1 cellular context compared by ENCODE assay signal in the genomic region with DNA sequence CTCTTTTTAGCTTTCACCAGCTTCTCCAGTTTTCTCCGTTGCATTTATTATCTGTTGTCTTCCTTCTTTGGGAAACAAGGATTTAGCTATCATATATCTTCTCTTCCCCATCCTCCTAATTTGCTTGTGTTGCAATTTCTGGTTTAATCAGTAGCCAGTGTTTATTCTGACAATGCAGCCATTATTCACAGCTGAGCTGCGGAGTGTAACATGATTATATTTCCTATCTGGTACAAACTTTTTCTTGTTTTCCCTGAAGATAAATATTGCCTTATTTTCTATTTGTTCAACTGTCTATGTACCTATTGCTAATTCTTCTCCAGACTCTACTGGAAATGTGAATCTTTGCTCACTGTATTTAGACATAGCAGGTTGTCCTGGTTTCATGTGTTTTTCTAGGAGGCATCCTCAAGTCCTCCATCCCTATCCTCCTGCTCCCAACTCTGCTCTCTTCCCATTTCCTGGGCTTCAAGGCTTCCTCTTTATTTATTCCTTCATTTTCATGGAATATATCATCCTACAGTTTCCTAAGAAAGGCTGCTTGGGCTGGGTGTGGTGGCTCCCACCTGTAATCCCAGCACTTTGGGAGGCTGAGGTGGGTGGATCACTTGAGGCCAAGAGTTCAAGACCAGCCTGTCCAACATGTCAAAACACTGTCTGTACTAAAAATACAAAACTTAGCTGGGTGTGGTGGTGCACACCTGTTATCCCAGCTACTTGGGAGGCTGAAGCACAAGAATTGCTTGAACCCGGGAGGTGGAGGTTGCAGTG.
TF ChIP-seq lines count a peak whose summit lies in the region.

No MANE protein-coding gene starts in this region.

TF ChIP-seq in HepG2, 621 proteins besides CTCF, POLR2A, EP300 and RAD21 (continued from another document and continues in another):
- TF ChIP-seq, protein P1, sequence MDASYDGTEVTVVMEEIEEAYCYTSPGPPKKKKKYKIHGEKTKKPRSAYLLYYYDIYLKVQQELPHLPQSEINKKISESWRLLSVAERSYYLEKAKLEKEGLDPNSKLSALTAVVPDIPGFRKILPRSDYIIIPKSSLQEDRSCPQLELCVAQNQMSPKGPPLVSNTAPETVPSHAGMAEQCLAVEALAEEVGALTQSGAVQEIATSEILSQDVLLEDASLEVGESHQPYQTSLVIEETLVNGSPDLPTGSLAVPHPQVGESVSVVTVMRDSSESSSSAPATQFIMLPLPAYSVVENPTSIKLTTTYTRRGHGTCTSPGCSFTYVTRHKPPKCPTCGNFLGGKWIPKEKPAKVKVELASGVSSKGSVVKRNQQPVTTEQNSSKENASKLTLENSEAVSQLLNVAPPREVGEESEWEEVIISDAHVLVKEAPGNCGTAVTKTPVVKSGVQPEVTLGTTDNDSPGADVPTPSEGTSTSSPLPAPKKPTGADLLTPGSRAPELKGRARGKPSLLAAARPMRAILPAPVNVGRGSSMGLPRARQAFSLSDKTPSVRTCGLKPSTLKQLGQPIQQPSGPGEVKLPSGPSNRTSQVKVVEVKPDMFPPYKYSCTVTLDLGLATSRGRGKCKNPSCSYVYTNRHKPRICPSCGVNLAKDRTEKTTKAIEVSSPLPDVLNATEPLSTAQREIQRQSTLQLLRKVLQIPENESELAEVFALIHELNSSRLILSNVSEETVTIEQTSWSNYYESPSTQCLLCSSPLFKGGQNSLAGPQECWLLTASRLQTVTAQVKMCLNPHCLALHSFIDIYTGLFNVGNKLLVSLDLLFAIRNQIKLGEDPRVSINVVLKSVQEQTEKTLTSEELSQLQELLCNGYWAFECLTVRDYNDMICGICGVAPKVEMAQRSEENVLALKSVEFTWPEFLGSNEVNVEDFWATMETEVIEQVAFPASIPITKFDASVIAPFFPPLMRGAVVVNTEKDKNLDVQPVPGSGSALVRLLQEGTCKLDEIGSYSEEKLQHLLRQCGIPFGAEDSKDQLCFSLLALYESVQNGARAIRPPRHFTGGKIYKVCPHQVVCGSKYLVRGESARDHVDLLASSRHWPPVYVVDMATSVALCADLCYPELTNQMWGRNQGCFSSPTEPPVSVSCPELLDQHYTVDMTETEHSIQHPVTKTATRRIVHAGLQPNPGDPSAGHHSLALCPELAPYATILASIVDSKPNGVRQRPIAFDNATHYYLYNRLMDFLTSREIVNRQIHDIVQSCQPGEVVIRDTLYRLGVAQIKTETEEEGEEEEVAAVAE (CRISPR knock-in tag; IDR thresholded peaks at IDR 0.05; ENCODE audit: borderline replicate concordance): no peak; the same call in 1 of the 2 replicates
- no peak for TF ChIP-seq ZBTB7A (CRISPR knock-in tag; IDR thresholded peaks at IDR 0.05)
- TF ChIP-seq ZNF143 (CRISPR knock-in tag; IDR thresholded peaks at IDR 0.05): no peak
- no peak for TF ChIP-seq ZNF674 (CRISPR knock-in tag; IDR thresholded peaks at IDR 0.05; ENCODE audit: low read depth)
- no peak for TF ChIP-seq NBN (conservative IDR thresholded peaks at IDR 0.05)
- TF ChIP-seq CBFB (CRISPR knock-in tag; IDR thresholded peaks at IDR 0.05): no peak
- TF ChIP-seq RFX3 (CRISPR knock-in tag; IDR thresholded peaks at IDR 0.05): no peak
- peak; percentile 97 for TF ChIP-seq FOXA3 (CRISPR knock-in tag; IDR thresholded peaks at IDR 0.05)
- peak; percentile 80; the same call in 1 of the 2 replicates for TF ChIP-seq GFI1 (CRISPR knock-in tag; IDR thresholded peaks at IDR 0.05; ENCODE audit: borderline replicate concordance)
- no peak for TF ChIP-seq ZNF337 (CRISPR knock-in tag; IDR thresholded peaks at IDR 0.05; ENCODE audit: borderline replicate concordance, low read depth)
- no peak for TF ChIP-seq CENPX (CRISPR knock-in tag; IDR thresholded peaks at IDR 0.05)
- TF ChIP-seq, protein P2, sequence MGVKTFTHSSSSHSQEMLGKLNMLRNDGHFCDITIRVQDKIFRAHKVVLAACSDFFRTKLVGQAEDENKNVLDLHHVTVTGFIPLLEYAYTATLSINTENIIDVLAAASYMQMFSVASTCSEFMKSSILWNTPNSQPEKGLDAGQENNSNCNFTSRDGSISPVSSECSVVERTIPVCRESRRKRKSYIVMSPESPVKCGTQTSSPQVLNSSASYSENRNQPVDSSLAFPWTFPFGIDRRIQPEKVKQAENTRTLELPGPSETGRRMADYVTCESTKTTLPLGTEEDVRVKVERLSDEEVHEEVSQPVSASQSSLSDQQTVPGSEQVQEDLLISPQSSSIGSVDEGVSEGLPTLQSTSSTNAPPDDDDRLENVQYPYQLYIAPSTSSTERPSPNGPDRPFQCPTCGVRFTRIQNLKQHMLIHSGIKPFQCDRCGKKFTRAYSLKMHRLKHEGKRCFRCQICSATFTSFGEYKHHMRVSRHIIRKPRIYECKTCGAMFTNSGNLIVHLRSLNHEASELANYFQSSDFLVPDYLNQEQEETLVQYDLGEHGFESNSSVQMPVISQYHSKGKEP (CRISPR knock-in tag; IDR thresholded peaks at IDR 0.05): no peak
- no peak for TF ChIP-seq ATM (IDR thresholded peaks at IDR 0.05; ENCODE audit: borderline replicate concordance)
- 0 out of 2 replicates have a peak, but pooled peaks have one; percentile 6 for TF ChIP-seq ZFX (CRISPR knock-in tag; IDR thresholded peaks at IDR 0.05; ENCODE audit: low read depth)
- TF ChIP-seq, protein P3, sequence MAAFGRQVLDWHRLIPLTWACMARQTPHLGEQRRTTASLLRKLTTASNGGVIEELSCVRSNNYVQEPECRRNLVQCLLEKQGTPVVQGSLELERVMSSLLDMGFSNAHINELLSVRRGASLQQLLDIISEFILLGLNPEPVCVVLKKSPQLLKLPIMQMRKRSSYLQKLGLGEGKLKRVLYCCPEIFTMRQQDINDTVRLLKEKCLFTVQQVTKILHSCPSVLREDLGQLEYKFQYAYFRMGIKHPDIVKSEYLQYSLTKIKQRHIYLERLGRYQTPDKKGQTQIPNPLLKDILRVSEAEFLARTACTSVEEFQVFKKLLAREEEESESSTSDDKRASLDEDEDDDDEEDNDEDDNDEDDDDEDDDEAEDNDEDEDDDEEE (CRISPR knock-in tag; IDR thresholded peaks at IDR 0.05): no peak
- TF ChIP-seq SMARCC2 (IDR thresholded peaks at IDR 0.05): no peak
- TF ChIP-seq ZFAT (CRISPR knock-in tag; conservative IDR thresholded peaks at IDR 0.05): no peak
- TF ChIP-seq, protein P4, sequence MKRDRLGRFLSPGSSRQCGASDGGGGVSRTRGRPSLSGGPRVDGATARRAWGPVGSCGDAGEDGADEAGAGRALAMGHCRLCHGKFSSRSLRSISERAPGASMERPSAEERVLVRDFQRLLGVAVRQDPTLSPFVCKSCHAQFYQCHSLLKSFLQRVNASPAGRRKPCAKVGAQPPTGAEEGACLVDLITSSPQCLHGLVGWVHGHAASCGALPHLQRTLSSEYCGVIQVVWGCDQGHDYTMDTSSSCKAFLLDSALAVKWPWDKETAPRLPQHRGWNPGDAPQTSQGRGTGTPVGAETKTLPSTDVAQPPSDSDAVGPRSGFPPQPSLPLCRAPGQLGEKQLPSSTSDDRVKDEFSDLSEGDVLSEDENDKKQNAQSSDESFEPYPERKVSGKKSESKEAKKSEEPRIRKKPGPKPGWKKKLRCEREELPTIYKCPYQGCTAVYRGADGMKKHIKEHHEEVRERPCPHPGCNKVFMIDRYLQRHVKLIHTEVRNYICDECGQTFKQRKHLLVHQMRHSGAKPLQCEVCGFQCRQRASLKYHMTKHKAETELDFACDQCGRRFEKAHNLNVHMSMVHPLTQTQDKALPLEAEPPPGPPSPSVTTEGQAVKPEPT (CRISPR knock-in tag; IDR thresholded peaks at IDR 0.05; ENCODE audit: low read depth): no peak
- no peak for TF ChIP-seq EEA1 (CRISPR knock-in tag; IDR thresholded peaks at IDR 0.05; ENCODE audit: borderline replicate concordance)
- TF ChIP-seq FOXK2 (IDR thresholded peaks at IDR 0.05): peak; percentile 93
- no peak for TF ChIP-seq ZNF850 (CRISPR knock-in tag; conservative IDR thresholded peaks at IDR 0.05)
- TF ChIP-seq ZKSCAN8 (CRISPR knock-in tag; IDR thresholded peaks at IDR 0.05; ENCODE audit: borderline replicate concordance): no peak; the same call in 1 of the 2 replicates
- peak; percentile 89 for TF ChIP-seq ZMYM2 (CRISPR knock-in tag; IDR thresholded peaks at IDR 0.05)
- TF ChIP-seq, protein P5, sequence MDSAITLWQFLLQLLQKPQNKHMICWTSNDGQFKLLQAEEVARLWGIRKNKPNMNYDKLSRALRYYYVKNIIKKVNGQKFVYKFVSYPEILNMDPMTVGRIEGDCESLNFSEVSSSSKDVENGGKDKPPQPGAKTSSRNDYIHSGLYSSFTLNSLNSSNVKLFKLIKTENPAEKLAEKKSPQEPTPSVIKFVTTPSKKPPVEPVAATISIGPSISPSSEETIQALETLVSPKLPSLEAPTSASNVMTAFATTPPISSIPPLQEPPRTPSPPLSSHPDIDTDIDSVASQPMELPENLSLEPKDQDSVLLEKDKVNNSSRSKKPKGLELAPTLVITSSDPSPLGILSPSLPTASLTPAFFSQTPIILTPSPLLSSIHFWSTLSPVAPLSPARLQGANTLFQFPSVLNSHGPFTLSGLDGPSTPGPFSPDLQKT (CRISPR knock-in tag; IDR thresholded peaks at IDR 0.05; ENCODE audit: borderline replicate concordance): no peak
- TF ChIP-seq MZF1 (CRISPR knock-in tag; IDR thresholded peaks at IDR 0.05; ENCODE audit: borderline replicate concordance): no peak
- TF ChIP-seq NCOA5 (CRISPR knock-in tag; IDR thresholded peaks at IDR 0.05): no peak
- no peak for TF ChIP-seq SIN3A (IDR thresholded peaks at IDR 0.05; ENCODE audit: borderline replicate concordance, low read depth, low read length)
- TF ChIP-seq MTF2 (CRISPR knock-in tag; IDR thresholded peaks at IDR 0.05; ENCODE audit: borderline replicate concordance): no peak
- TF ChIP-seq, protein P6, sequence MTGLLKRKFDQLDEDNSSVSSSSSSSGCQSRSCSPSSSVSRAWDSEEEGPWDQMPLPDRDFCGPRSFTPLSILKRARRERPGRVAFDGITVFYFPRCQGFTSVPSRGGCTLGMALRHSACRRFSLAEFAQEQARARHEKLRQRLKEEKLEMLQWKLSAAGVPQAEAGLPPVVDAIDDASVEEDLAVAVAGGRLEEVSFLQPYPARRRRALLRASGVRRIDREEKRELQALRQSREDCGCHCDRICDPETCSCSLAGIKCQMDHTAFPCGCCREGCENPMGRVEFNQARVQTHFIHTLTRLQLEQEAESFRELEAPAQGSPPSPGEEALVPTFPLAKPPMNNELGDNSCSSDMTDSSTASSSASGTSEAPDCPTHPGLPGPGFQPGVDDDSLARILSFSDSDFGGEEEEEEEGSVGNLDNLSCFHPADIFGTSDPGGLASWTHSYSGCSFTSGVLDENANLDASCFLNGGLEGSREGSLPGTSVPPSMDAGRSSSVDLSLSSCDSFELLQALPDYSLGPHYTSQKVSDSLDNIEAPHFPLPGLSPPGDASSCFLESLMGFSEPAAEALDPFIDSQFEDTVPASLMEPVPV (CRISPR knock-in tag; IDR thresholded peaks at IDR 0.05): no peak; the same call in 1 of the 2 replicates
- TF ChIP-seq PPARG (CRISPR knock-in tag; conservative IDR thresholded peaks at IDR 0.05): peak; percentile 73
- no peak for TF ChIP-seq ZNF629 (CRISPR knock-in tag; conservative IDR thresholded peaks at IDR 0.05)
- TF ChIP-seq PHF8 (CRISPR knock-in tag; IDR thresholded peaks at IDR 0.05): no peak
- TF ChIP-seq, protein P7, sequence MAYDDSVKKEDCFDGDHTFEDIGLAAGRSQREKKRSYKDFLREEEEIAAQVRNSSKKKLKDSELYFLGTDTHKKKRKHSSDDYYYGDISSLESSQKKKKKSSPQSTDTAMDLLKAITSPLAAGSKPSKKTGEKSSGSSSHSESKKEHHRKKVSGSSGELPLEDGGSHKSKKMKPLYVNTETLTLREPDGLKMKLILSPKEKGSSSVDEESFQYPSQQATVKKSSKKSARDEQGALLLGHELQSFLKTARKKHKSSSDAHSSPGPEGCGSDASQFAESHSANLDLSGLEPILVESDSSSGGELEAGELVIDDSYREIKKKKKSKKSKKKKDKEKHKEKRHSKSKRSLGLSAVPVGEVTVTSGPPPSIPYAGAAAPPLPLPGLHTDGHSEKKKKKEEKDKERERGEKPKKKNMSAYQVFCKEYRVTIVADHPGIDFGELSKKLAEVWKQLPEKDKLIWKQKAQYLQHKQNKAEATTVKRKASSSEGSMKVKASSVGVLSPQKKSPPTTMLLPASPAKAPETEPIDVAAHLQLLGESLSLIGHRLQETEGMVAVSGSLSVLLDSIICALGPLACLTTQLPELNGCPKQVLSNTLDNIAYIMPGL (CRISPR knock-in tag; IDR thresholded peaks at IDR 0.05; ENCODE audit: borderline replicate concordance in 1 of 2, low read depth in 1 of 2): peak in 1 of 2 experiments; percentile 46; a peak in 1 of 4 replicates
- TF ChIP-seq ZNF564 (CRISPR knock-in tag; IDR thresholded peaks at IDR 0.05): 0 out of 2 replicates have a peak, but pooled peaks have one; percentile 51
- TF ChIP-seq, protein P8, sequence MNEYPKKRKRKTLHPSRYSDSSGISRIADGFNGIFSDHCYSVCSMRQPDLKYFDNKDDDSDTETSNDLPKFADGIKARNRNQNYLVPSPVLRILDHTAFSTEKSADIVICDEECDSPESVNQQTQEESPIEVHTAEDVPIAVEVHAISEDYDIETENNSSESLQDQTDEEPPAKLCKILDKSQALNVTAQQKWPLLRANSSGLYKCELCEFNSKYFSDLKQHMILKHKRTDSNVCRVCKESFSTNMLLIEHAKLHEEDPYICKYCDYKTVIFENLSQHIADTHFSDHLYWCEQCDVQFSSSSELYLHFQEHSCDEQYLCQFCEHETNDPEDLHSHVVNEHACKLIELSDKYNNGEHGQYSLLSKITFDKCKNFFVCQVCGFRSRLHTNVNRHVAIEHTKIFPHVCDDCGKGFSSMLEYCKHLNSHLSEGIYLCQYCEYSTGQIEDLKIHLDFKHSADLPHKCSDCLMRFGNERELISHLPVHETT (CRISPR knock-in tag; conservative IDR thresholded peaks at IDR 0.05): no peak
- TF ChIP-seq KLF9 (CRISPR knock-in tag; IDR thresholded peaks at IDR 0.05; ENCODE audit: low read depth): no peak
- no peak for TF ChIP-seq ZNF367 (CRISPR knock-in tag; IDR thresholded peaks at IDR 0.05; ENCODE audit: borderline replicate concordance)
- no peak for TF ChIP-seq MATR3 (CRISPR knock-in tag; IDR thresholded peaks at IDR 0.05)
- no peak for TF ChIP-seq ONECUT2 (CRISPR knock-in tag; IDR thresholded peaks at IDR 0.05)
- TF ChIP-seq JUNB (CRISPR knock-in tag; IDR thresholded peaks at IDR 0.05; ENCODE audit: borderline replicate concordance): peak; percentile 37; the same call in 1 of the 2 replicates
- peak; percentile 95; the same call in 1 of the 2 replicates for TF ChIP-seq FOXJ3 (CRISPR knock-in tag; IDR thresholded peaks at IDR 0.05; ENCODE audit: borderline replicate concordance)
- peak; percentile 95 for TF ChIP-seq CEBPG (CRISPR knock-in tag; IDR thresholded peaks at IDR 0.05)
- TF ChIP-seq DMAP1 (CRISPR knock-in tag; IDR thresholded peaks at IDR 0.05): no peak
- TF ChIP-seq HOXA9 (CRISPR knock-in tag; IDR thresholded peaks at IDR 0.05; ENCODE audit: borderline replicate concordance): no peak
- TF ChIP-seq GABPA (IDR thresholded peaks at IDR 0.05; ENCODE audit: low read depth, low read length): no peak
- no peak for TF ChIP-seq GABPA (CRISPR knock-in tag; IDR thresholded peaks at IDR 0.05; ENCODE audit: low read depth)
- TF ChIP-seq, protein P9, sequence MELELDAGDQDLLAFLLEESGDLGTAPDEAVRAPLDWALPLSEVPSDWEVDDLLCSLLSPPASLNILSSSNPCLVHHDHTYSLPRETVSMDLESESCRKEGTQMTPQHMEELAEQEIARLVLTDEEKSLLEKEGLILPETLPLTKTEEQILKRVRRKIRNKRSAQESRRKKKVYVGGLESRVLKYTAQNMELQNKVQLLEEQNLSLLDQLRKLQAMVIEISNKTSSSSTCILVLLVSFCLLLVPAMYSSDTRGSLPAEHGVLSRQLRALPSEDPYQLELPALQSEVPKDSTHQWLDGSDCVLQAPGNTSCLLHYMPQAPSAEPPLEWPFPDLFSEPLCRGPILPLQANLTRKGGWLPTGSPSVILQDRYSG (CRISPR knock-in tag; IDR thresholded peaks at IDR 0.05): no peak
- TF ChIP-seq PCBP2 (optimal IDR thresholded peaks at IDR 0.05; ENCODE audit: low read depth, low read length, poor library complexity, severe bottlenecking): no peak
- no peak for TF ChIP-seq CAMTA2 (CRISPR knock-in tag; IDR thresholded peaks at IDR 0.05; ENCODE audit: borderline replicate concordance)
- no peak for TF ChIP-seq NONO (IDR thresholded peaks at IDR 0.05)
- TF ChIP-seq NONO (CRISPR knock-in tag; conservative IDR thresholded peaks at IDR 0.05): peak; percentile 65
